ENCODE assay signal across 8 cellular contexts in genomic region chr5:181221792-181222629, GRCh38. TPM values are rescaled to one million over a fixed set of nuclear protein-coding genes. Genes with fewer than 3 reads are reported as not detected.
DNase-seq lines count a peak whose midpoint lies in the region; ATAC-seq and TF ChIP-seq lines count a peak whose summit lies in the region.

No MANE protein-coding gene starts in this region.

- TF ChIP-seq CTCF in HFFc6 (IDR thresholded peaks at IDR 0.05) = no peak
- no peak for TF ChIP-seq CTCF in PC-3 (conservative IDR thresholded peaks at IDR 0.05; ENCODE audit: low read depth, low read length)
- TF ChIP-seq CTCF in retinal pigment epithelial cell (conservative IDR thresholded peaks at IDR 0.05; ENCODE audit: low read depth, low read length) = no peak

- H3K27ac ChIP-seq in PC-3 (ENCODE audit: low read length) = peak overlapping the region; percentile 80

- H3K4me2 ChIP-seq in PC-3 (ENCODE audit: low read length) = peak overlapping the region; percentile 97

- in situ Hi-C loops in G401 (cut with HindIII; ENCODE audit: low sequenced_read_pairs) = no loop called here

- intact Hi-C loops in PC-3 (cut with micrococcal nuclease) = loop anchor here (1.0 to 2.0 kb wide), 3 partner anchors 21 to 35 kb away; partner anchors contain the start of gene RACK1
- intact Hi-C loops in left ventricle myocardium superior (cut with micrococcal nuclease) = no loop called here

- H3K4me1 ChIP-seq in PC-3 (ENCODE audit: insufficient read depth, low read length) = peaks cover 29% of the 10 kb centered on the region

- H3K36me3 Mint-ChIP-seq in HFFc6 (ENCODE audit: low read depth) = no peaks in the 10 kb centered on the region; the same call in 1 of the 2 replicates
- H3K36me3 Mint-ChIP-seq in activated naive CD8-positive, alpha-beta T cell treated with anti-CD3 and anti-CD28 coated beads for 36 hours = peaks cover 22% of the 10 kb centered on the region

- H3K4me1 Mint-ChIP-seq in HFFc6 (ENCODE audit: low read depth) = peaks cover 52% of the 10 kb centered on the region
- H3K4me1 Mint-ChIP-seq in activated naive CD8-positive, alpha-beta T cell treated with anti-CD3 and anti-CD28 coated beads for 36 hours = peaks cover 47% of the 10 kb centered on the region

- H3K9me2 ChIP-seq in PC-3 (replicated peaks; ENCODE audit: low read length) = no peaks in the 10 kb centered on the region

- peaks cover 33% of the 10 kb centered on the region for H3K79me2 ChIP-seq in PC-3 (ENCODE audit: low read length)

- H3K9ac ChIP-seq in PC-3 (ENCODE audit: low read length) = peak overlapping the region; percentile 95

- H3K4me3 ChIP-seq in PC-3 (ENCODE audit: low read length) = peak overlapping the region; percentile 80
- H3K4me3 ChIP-seq in retinal pigment epithelial cell (ENCODE audit: low read length) = peak overlapping the region; percentile 86

- no peaks in the 10 kb centered on the region for H3K27me3 ChIP-seq in PC-3 (ENCODE audit: low read length)

- H3K27ac Mint-ChIP-seq in HFFc6 = peak overlapping the region; percentile 98
- peak overlapping the region; percentile 98 for H3K27ac Mint-ChIP-seq in activated naive CD8-positive, alpha-beta T cell treated with anti-CD3 and anti-CD28 coated beads for 36 hours

- CTCF ChIA-PET in PC-3 (lab: Charles Lee) = no interaction called here

- POLR2A ChIA-PET in PC-3 (lab: Charles Lee; ENCODE audit: unreplicated experiment) = interaction anchor here (0.5 kb wide), 2 partner anchors 13 to 1686 kb away, joined by 3 read pairs; no protein-coding TSS in a partner anchor

- H3K36me3 ChIP-seq in PC-3 (ENCODE audit: low read depth, low read length) = no peaks in the 10 kb centered on the region

- H3K9me3 ChIP-seq in PC-3 (ENCODE audit: low read length) = no peaks in the 10 kb centered on the region

- BruUV-seq in PC-3 (replicated peaks; lab: Mats Ljungman, UMichigan) = TSS peak; percentile 81

- peaks cover 22% of the 10 kb centered on the region for H3K27me3 Mint-ChIP-seq in HFFc6 (ENCODE audit: insufficient read depth)
- peaks cover 20% of the 10 kb centered on the region for H3K27me3 Mint-ChIP-seq in activated naive CD8-positive, alpha-beta T cell treated with anti-CD3 and anti-CD28 coated beads for 36 hours

- peak; percentile 48 for ATAC-seq in PC-3
- peak; percentile 70 for ATAC-seq in left ventricle myocardium superior

- DNase-seq in G401 (ENCODE audit: low spot score) (peak; percentile 95), HFFc6 (peak; percentile 99), PC-3 (peak; percentile 98), left ventricle myocardium superior (peak; percentile 93), retinal pigment epithelial cell (ENCODE audit: low read depth) (no peak), DMS153 treated with DMSO at 0.1 percent for 48 hours (lab: John Stamatoyannopoulos, UW; ENCODE audit: unreplicated experiment) (no peak), OCI-M2 (lab: John Stamatoyannopoulos, UW; ENCODE audit: unreplicated experiment) (no peak)
- peak; percentile 92 for DNase-seq in activated naive CD8-positive, alpha-beta T cell treated with anti-CD3 and anti-CD28 coated beads for 36 hours

- peak overlapping the region; percentile 77 for H2AFZ ChIP-seq in PC-3 (ENCODE audit: low read length)

- H3K9me3 Mint-ChIP-seq in HFFc6 = no peaks in the 10 kb centered on the region; the same call in 1 of the 2 replicates
- peaks cover 2% of the 10 kb centered on the region for H3K9me3 Mint-ChIP-seq in activated naive CD8-positive, alpha-beta T cell treated with anti-CD3 and anti-CD28 coated beads for 36 hours

- peak overlapping the region; percentile 96 for H3K4me3 Mint-ChIP-seq in HFFc6
- H3K4me3 Mint-ChIP-seq in activated naive CD8-positive, alpha-beta T cell treated with anti-CD3 and anti-CD28 coated beads for 36 hours = peak overlapping the region; percentile 100

- no peaks in the 10 kb centered on the region for H4K20me1 ChIP-seq in PC-3 (ENCODE audit: low read length)

- H3F3A ChIP-seq in PC-3 (ENCODE audit: low read length, unreplicated experiment) = peaks cover 17% of the 10 kb centered on the region

RNA-seq across cellular contexts. Expression of gene TRIM41, which starts 1.1 kb away (rescaled TPM):
- total RNA-seq in G401 (2014; rRNA removed; shearing (Covaris generic)) = 23.0 and 27.3 TPM in 2 replicates
- total RNA-seq in HFFc6 (2021; fragmentation: NEBNext Ultra II Directional; extraction: Animal tissue kit (Norgen Biotek cat#: 25700)) = 10 to 100 TPM; 20.3 to 24.0 (median 22.5) TPM
- total RNA-seq in PC-3 (2014; rRNA removed) (18.7 and 26.8 TPM in 2 replicates), left ventricle myocardium superior (23.7 TPM)
- total RNA-seq in activated naive CD8-positive, alpha-beta T cell treated with anti-CD3 and anti-CD28 coated beads for 36 hours = 10 to 100 TPM; 34.2 to 37.6 TPM

RNA-seq across cellular contexts. Expression of gene TRIM7, which starts 17.0 kb away (rescaled TPM):
- 3.9 and 5.1 TPM in 2 replicates for total RNA-seq in G401 (2014; rRNA removed; shearing (Covaris generic))
- total RNA-seq in HFFc6 (2021; fragmentation: NEBNext Ultra II Directional; extraction: Animal tissue kit (Norgen Biotek cat#: 25700)) = 1 to 10 TPM; 2.8 to 7.5 (median 5.3) TPM
- total RNA-seq in PC-3 (2014; rRNA removed) = 28.1 and 44.1 TPM in 2 replicates
- total RNA-seq in activated naive CD8-positive, alpha-beta T cell treated with anti-CD3 and anti-CD28 coated beads for 36 hours = under 1 TPM; 0.62 to 0.68 TPM
- 20.0 TPM for total RNA-seq in left ventricle myocardium superior

RNA-seq across cellular contexts. Expression of gene RACK1, which starts 21.7 kb away (rescaled TPM):
- total RNA-seq in G401 (2014; rRNA removed; shearing (Covaris generic)) = 4,601 and 5,352 TPM in 2 replicates
- 1,000 to 10,000 TPM; 1,737 to 2,012 (median 1,885) TPM for total RNA-seq in HFFc6 (2021; fragmentation: NEBNext Ultra II Directional; extraction: Animal tissue kit (Norgen Biotek cat#: 25700))
- total RNA-seq in PC-3 (2014; rRNA removed) (2,587 and 3,047 TPM in 2 replicates), left ventricle myocardium superior (641 TPM)
- 1,000 to 10,000 TPM; 2,517 to 2,594 TPM for total RNA-seq in activated naive CD8-positive, alpha-beta T cell treated with anti-CD3 and anti-CD28 coated beads for 36 hours

RNA-seq across cellular contexts. Expression of gene TRIM52, which starts 38.9 kb away (rescaled TPM):
- total RNA-seq in G401 (2014; rRNA removed; shearing (Covaris generic)) = 2.5 and 3.6 TPM in 2 replicates
- total RNA-seq in HFFc6 (2021; fragmentation: NEBNext Ultra II Directional; extraction: Animal tissue kit (Norgen Biotek cat#: 25700)) = 1 to 10 TPM; 5.2 to 6.9 (median 5.6) TPM
- 4.4 and 8.9 TPM in 2 replicates for total RNA-seq in PC-3 (2014; rRNA removed)
- total RNA-seq in activated naive CD8-positive, alpha-beta T cell treated with anti-CD3 and anti-CD28 coated beads for 36 hours = 10 to 100 TPM in 1 of 2 experiments, 1 to 10 TPM in 1; 9.6 to 11.2 TPM
- total RNA-seq in left ventricle myocardium superior = 10.0 TPM

Comparison
In these comparisons a context has a peak if more than half of its experiments do, and no peak if none do; other contexts are left out.
1. DNase-seq: peak in G401 (single experiment), HFFc6 (single experiment), PC-3 (single experiment), activated naive CD8-positive, alpha-beta T cell treated with anti-CD3 and anti-CD28 coated beads for 36 hours (single experiment) and left ventricle myocardium superior (single experiment); none in retinal pigment epithelial cell (single experiment), DMS153 treated with DMSO at 0.1 percent for 48 hours (single experiment) and OCI-M2 (single experiment).